1 cellular context compared by ENCODE assay signal in the genomic region with DNA sequence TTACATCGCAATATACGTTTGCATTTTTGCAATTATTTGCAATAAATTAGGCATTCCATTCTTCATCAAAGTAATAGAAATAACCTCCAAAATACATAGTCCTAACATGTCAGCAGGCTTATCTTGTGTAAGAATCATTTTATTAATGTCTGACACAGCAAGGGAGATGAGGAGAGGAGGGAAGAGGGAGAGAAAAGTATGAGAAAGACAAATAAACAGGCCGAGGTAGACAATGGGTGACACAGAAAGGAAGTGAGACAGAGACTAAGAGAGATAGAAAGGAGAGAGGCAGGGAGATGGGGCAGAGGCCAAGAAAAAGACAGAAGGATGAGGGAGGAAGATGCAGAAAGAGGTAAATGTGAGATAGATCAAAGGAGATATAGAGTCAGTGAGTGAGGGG.
TF ChIP-seq lines count a peak whose summit lies in the region.

No MANE protein-coding gene starts in this region.

TF ChIP-seq in A549, 52 proteins besides CTCF, POLR2A, EP300 and RAD21:
- peak; percentile 45; the same call in 1 of the 2 replicates for TF ChIP-seq GATA3 (IDR thresholded peaks at IDR 0.05; ENCODE audit: borderline replicate concordance)
